Comparison of ENCODE assay signal across 18 cellular contexts in genomic region chr11:110032957-110033570, GRCh38.
DNase-seq lines count a peak whose midpoint lies in the region; ATAC-seq, FAIRE-seq and TF ChIP-seq lines count a peak whose summit lies in the region.
"Had no signal": no experiment of that assay in that cellular context is flagged by ENCODE, and none has a peak within 500 bp of the region (broad histone marks: within the 10 kb centered on the region; RNA-seq: fewer than 3 reads in every experiment).

No MANE protein-coding gene starts in this region.

- H3K4me1 Mint-ChIP-seq in activated naive CD4-positive, alpha-beta T cell treated with anti-CD3 and anti-CD28 coated beads for 36 hours (ENCODE audit: low read depth): no peaks in the 10 kb centered on the region
- no peaks in the 10 kb centered on the region for H3K4me1 Mint-ChIP-seq in activated naive CD4-positive, alpha-beta T cell treated with anti-CD3 and anti-CD28 coated beads, Interleukin-2, amount 10 ng/mL, durations not matched to agents 7 days and 5 days
- H3K4me1 Mint-ChIP-seq: CD4-positive, CD25-positive, alpha-beta regulatory T cell had no signal

- no peak for TF ChIP-seq CTCF in bronchial epithelial cell (IDR thresholded peaks at IDR 0.05; ENCODE audit: insufficient read depth, low read length, severe bottlenecking)
- no peak for TF ChIP-seq CTCF in foreskin keratinocyte (conservative IDR thresholded peaks at IDR 0.05)

- H3K4me1 ChIP-seq in foreskin keratinocyte: no peaks in the 10 kb centered on the region

- H3K27ac ChIP-seq in foreskin keratinocyte: no peak overlapping the region
- H3K27ac ChIP-seq in temporal lobe (ENCODE audit: low read depth, low read length): peak overlapping the region; percentile 31
- H3K27ac ChIP-seq: 22Rv1 had no signal

- CTCF ChIA-PET in activated naive CD4-positive, alpha-beta T cell treated with anti-CD3 and anti-CD28 coated beads for 36 hours (lab: Charles Lee): no interaction called here
- CTCF ChIA-PET in activated naive CD4-positive, alpha-beta T cell treated with anti-CD3 and anti-CD28 coated beads, Interleukin-2, amount 10 ng/mL, durations not matched to agents 7 days and 5 days (lab: Charles Lee): no interaction called here

- peaks cover 1% of the 10 kb centered on the region for H3K27me3 Mint-ChIP-seq in activated naive CD4-positive, alpha-beta T cell treated with anti-CD3 and anti-CD28 coated beads for 36 hours (ENCODE audit: low read depth)
- no peaks in the 10 kb centered on the region for H3K27me3 Mint-ChIP-seq in activated naive CD4-positive, alpha-beta T cell treated with anti-CD3 and anti-CD28 coated beads, Interleukin-2, amount 10 ng/mL, durations not matched to agents 7 days and 5 days

- no peaks in the 10 kb centered on the region for H3K36me3 Mint-ChIP-seq in activated naive CD4-positive, alpha-beta T cell treated with anti-CD3 and anti-CD28 coated beads for 36 hours (ENCODE audit: low read depth)
- H3K36me3 Mint-ChIP-seq in activated naive CD4-positive, alpha-beta T cell treated with anti-CD3 and anti-CD28 coated beads, Interleukin-2, amount 10 ng/mL, durations not matched to agents 7 days and 5 days: no peaks in the 10 kb centered on the region
- H3K36me3 Mint-ChIP-seq: CD4-positive, CD25-positive, alpha-beta regulatory T cell had no signal

- ATAC-seq in foreskin keratinocyte: peak; percentile 39
- ATAC-seq: HCT116 had no signal

- H3K9me3 Mint-ChIP-seq in activated naive CD4-positive, alpha-beta T cell treated with anti-CD3 and anti-CD28 coated beads for 36 hours: no peaks in the 10 kb centered on the region
- H3K9me3 Mint-ChIP-seq in activated naive CD4-positive, alpha-beta T cell treated with anti-CD3 and anti-CD28 coated beads, Interleukin-2, amount 10 ng/mL, durations not matched to agents 7 days and 5 days: no peaks in the 10 kb centered on the region

- no peak overlapping the region for H3K4me3 ChIP-seq in bronchial epithelial cell (ENCODE audit: low read depth, low read length)

- no peak for FAIRE-seq in bronchial epithelial cell (lab: Jason Lieb, UNC)

- intact Hi-C loops in activated naive CD4-positive, alpha-beta T cell treated with anti-CD3 and anti-CD28 coated beads for 36 hours (cut with micrococcal nuclease): no loop called here

- H3K4me3 Mint-ChIP-seq in activated naive CD4-positive, alpha-beta T cell treated with anti-CD3 and anti-CD28 coated beads for 36 hours: no peak overlapping the region
- H3K4me3 Mint-ChIP-seq in activated naive CD4-positive, alpha-beta T cell treated with anti-CD3 and anti-CD28 coated beads, Interleukin-2, amount 10 ng/mL, durations not matched to agents 7 days and 5 days: no peak overlapping the region
- H3K4me3 Mint-ChIP-seq: B cell; CD4-positive, CD25-positive, alpha-beta regulatory T cell had no signal

- DNase-seq in NCI-H82 (lab: John Stamatoyannopoulos, UW) (peak; percentile 7), NCI-H82 treated with DMSO at 0.1 percent for 48 hours (lab: John Stamatoyannopoulos, UW; ENCODE audit: unreplicated experiment) (no peak), bronchial epithelial cell (ENCODE audit: low read depth) (peak; percentile 49), foreskin keratinocyte (peak in 1 of 2 donors; percentile 39)
- no peak for DNase-seq in activated naive CD4-positive, alpha-beta T cell treated with anti-CD3 and anti-CD28 coated beads for 36 hours
- no peak for DNase-seq in activated naive CD4-positive, alpha-beta T cell treated with anti-CD3 and anti-CD28 coated beads, Interleukin-2, amount 10 ng/mL, durations not matched to agents 7 days and 5 days
- DNase-seq in activated effector memory CD4-positive, alpha-beta T cell treated with Interleukin-2 at 50 U/mL for 16 hours: no peak
- DNase-seq: Calu3; CD4-positive, CD25-positive, alpha-beta regulatory T cell; KBM-7; NCI-H1048; NCI-H146; NCI-H2081; NCI-H748 treated with DMSO at 0.1 percent for 48 hours had no signal

- no peaks in the 10 kb centered on the region for H3K36me3 ChIP-seq in bronchial epithelial cell (ENCODE audit: control insufficient read depth, insufficient read depth, low read length)

- no peaks in the 10 kb centered on the region for H3K27me3 ChIP-seq in bronchial epithelial cell (ENCODE audit: control insufficient read depth, insufficient read depth, low read length)
- no peaks in the 10 kb centered on the region for H3K27me3 ChIP-seq in foreskin keratinocyte

- H3K27ac Mint-ChIP-seq in activated naive CD4-positive, alpha-beta T cell treated with anti-CD3 and anti-CD28 coated beads for 36 hours: no peak overlapping the region
- H3K27ac Mint-ChIP-seq in activated naive CD4-positive, alpha-beta T cell treated with anti-CD3 and anti-CD28 coated beads, Interleukin-2, amount 10 ng/mL, durations not matched to agents 7 days and 5 days: no peak overlapping the region
- H3K27ac Mint-ChIP-seq: CD4-positive, CD25-positive, alpha-beta regulatory T cell had no signal

Comparison
In these comparisons a context has a peak if more than half of its experiments do, and no peak if none do; other contexts are left out.
1. DNase-seq: peak in NCI-H82 (single experiment) and bronchial epithelial cell (single experiment); none in NCI-H82 treated with DMSO at 0.1 percent for 48 hours (single experiment), activated naive CD4-positive, alpha-beta T cell treated with anti-CD3 and anti-CD28 coated beads for 36 hours (single experiment), activated naive CD4-positive, alpha-beta T cell treated with anti-CD3 and anti-CD28 coated beads, Interleukin-2, amount 10 ng/mL, durations not matched to agents 7 days and 5 days (single experiment) and activated effector memory CD4-positive, alpha-beta T cell treated with Interleukin-2 at 50 U/mL for 16 hours (single experiment).